In the genomic region with DNA sequence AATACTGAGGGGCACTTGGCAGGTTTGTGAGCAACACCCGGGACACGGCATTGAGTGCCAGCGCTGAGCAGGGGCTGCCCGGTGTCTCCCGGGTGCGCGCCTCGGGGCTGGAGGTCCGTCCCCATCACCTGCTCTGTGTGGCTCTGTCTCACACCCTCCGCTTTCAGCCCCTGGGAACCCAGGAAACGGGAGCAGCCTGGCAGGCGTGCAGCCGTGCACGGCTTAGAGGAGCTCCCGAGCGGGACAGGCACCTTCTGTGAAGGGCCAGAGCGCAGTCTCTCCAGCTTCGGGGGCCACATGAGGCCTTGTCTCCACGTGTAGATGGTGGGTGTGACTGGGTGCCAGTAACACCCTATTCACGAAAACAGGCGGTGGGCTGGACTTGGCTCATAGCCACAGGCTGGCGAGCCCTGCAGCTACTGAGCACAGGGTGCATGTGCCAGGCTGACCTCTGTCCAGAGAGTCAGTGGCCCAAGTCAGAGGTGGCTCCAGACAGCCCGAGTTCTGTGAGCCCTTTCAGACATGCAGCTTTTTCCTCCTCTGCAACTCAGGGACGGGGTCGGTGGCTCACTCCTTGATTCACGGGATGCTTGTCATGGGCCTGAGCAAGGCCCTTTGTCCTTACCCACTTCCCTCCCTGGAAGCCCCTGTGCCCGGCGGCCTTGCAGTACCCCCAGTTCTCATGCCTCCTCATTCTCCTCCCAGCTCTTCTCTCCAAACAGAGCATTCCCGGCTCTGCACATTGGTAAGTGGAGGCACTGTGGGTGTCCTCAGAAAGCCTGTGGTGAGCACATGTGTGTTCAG, we compare ENCODE assay signal across 18 cellular contexts. TPM values are rescaled to one million over a fixed set of nuclear protein-coding genes. Genes with fewer than 3 reads are reported as not detected.
A peak's percentile ranks its signal among the peaks of the same experiment; 100 is the strongest.
DNase-seq lines count a peak whose midpoint lies in the region; ATAC-seq, FAIRE-seq and TF ChIP-seq lines count a peak whose summit lies in the region.
"Had no signal": no experiment of that assay in that cellular context is flagged by ENCODE, and none has a peak within 500 bp of the region (broad histone marks: within the 10 kb centered on the region; RNA-seq: fewer than 3 reads in every experiment).

No MANE protein-coding gene starts in this region.

- intact Hi-C loops in Right ventricle myocardium superior (cut with DNase I), result no loop called here
- intact Hi-C loops in kidney (cut with DNase I), result no loop called here

- no peak overlapping the region for H3K9ac ChIP-seq in kidney (ENCODE audit: low read length in 2 of 2)
- no peak overlapping the region for H3K9ac ChIP-seq in neuronal stem cell (ENCODE audit: low read depth, low read length, poor library complexity)
- H3K9ac ChIP-seq: BLaER1 treated with 17β-estradiol and CSF1 and Interleukin-3, amounts not matched to agents 10 nM and 100 nM had no signal

- H3K4me3 ChIP-seq in right atrium auricular region (no peak overlapping the region), kidney (ENCODE audit: low read length in 2 of 2) (no peak overlapping the region), neuronal stem cell (ENCODE audit: low read length in 2 of 2) (no peak overlapping the region)
- H3K4me3 ChIP-seq: BLaER1 treated with 17β-estradiol and CSF1 and Interleukin-3, amounts not matched to agents 10 nM and 100 nM; MG63 had no signal

- no peak for TF ChIP-seq POLR2A in H54 (IDR thresholded peaks at IDR 0.05; ENCODE audit: low read depth, low read length)

- H3K4me2 ChIP-seq in neuronal stem cell (ENCODE audit: insufficient read depth, low read length, poor library complexity, severe bottlenecking), result no peak overlapping the region
- H3K4me2 ChIP-seq: BLaER1 treated with 17β-estradiol and CSF1 and Interleukin-3, amounts not matched to agents 10 nM and 100 nM had no signal

- peak overlapping the region; percentile 1 for H3K18ac ChIP-seq in neuronal stem cell (ENCODE audit: low read length)

- no peak overlapping the region for H4K91ac ChIP-seq in neuronal stem cell (ENCODE audit: low read depth, low read length, poor library complexity)

- H3K9me3 ChIP-seq in right atrium auricular region (no peaks in the 10 kb centered on the region), kidney (ENCODE audit: control insufficient read depth in 1 of 2, low read length in 2 of 2) (no peaks in the 10 kb centered on the region), neuronal stem cell (replicated peaks in 1 of 2; ENCODE audit: control insufficient read depth in 2 of 2, insufficient read depth in 1 of 2, low read depth in 1 of 2, low read length in 2 of 2) (peaks cover 0 to 2% of the 10 kb centered on the region in 2 donors)
- H3K9me3 ChIP-seq: MG63 had no signal

- FAIRE-seq in kidney (lab: Jason Lieb, UNC) (no peak), H54 (lab: Jason Lieb, UNC) (no peak)

- no peak overlapping the region for H3K4ac ChIP-seq in neuronal stem cell (ENCODE audit: low read length)

- no peak overlapping the region for H2AK5ac ChIP-seq in neuronal stem cell (ENCODE audit: low read depth, low read length)

- WGBS in neuronal stem cell (ENCODE audit: extremely low coverage in 2 of 2, insufficient read length in 2 of 2, insufficient replicate concordance in 1 of 2), 2 donors, result no CpG with 5 or more reads among the region's 29 CpGs

- DNase-seq in Right ventricle myocardium superior, result peak; percentile 30
- DNase-seq in right atrium auricular region (ENCODE audit: low spot score), result no peak
- DNase-seq in kidney, result peak; percentile 50
- DNase-seq in neuronal stem cell (ENCODE audit: low spot score), result no peak
- DNase-seq in H54 (ENCODE audit: insufficient read length, low spot score), result no peak
- DNase-seq in foreskin melanocyte, result no peak
- no peak for DNase-seq in pons (ENCODE audit: low spot score)
- DNase-seq: 8988T, MG63, NCI-H1092 treated with DMSO at 0.1 percent for 48 hours, NCI-H1694 treated with DMSO at 0.1 percent for 48 hours, NCI-H345, NCI-H526 treated with DMSO at 0.1 percent for 48 hours, RPMI8226 had no signal

- H3K36me3 ChIP-seq in right atrium auricular region (peaks cover 6% of the 10 kb centered on the region), kidney (ENCODE audit: control insufficient read depth in 1 of 2, insufficient read depth in 2 of 2, low read length in 2 of 2) (peaks cover 0 to 12% of the 10 kb centered on the region in 2 donors), neuronal stem cell (replicated peaks in 1 of 2; ENCODE audit: control insufficient read depth in 2 of 2, insufficient read depth in 2 of 2, low read length in 2 of 2) (peaks cover 9 to 34% of the 10 kb centered on the region in 2 donors)
- H3K36me3 ChIP-seq: MG63 had no signal

- H2BK12ac ChIP-seq in neuronal stem cell (ENCODE audit: low read length), result no peak overlapping the region

- TF ChIP-seq CTCF in right atrium auricular region (IDR thresholded peaks at IDR 0.05) (no peak), kidney (IDR thresholded peaks at IDR 0.05; ENCODE audit: borderline replicate concordance, extremely low read depth, insufficient read depth) (no peak)

- no peak overlapping the region for H4K8ac ChIP-seq in neuronal stem cell (ENCODE audit: low read depth, low read length)

- no peak overlapping the region for H3K23ac ChIP-seq in neuronal stem cell (ENCODE audit: low read depth, low read length, poor library complexity)

- H2AFZ ChIP-seq in neuronal stem cell (ENCODE audit: low read length), result no peak overlapping the region

- no peak overlapping the region for H2BK5ac ChIP-seq in neuronal stem cell (ENCODE audit: low read length)

- no peaks in the 10 kb centered on the region for H3K4me1 ChIP-seq in right atrium auricular region
- H3K4me1 ChIP-seq in kidney (ENCODE audit: control insufficient read depth in 1 of 2, insufficient read depth in 1 of 2, low read depth in 1 of 2, low read length in 2 of 2), result no peaks in the 10 kb centered on the region
- no peaks in the 10 kb centered on the region for H3K4me1 ChIP-seq in neuronal stem cell (ENCODE audit: control insufficient read depth in 2 of 2, insufficient read depth in 1 of 2, low read depth in 1 of 2, low read length in 2 of 2)

- H3K27ac ChIP-seq in right atrium auricular region, result no peak overlapping the region
- H3K27ac ChIP-seq in kidney (ENCODE audit: low read depth in 2 of 2, low read length in 2 of 2), result no peak overlapping the region
- no peak overlapping the region for H3K27ac ChIP-seq in neuronal stem cell (replicated peaks; ENCODE audit: low read length)
- H3K27ac ChIP-seq: BLaER1 treated with 17β-estradiol and CSF1 and Interleukin-3, amounts not matched to agents 10 nM and 100 nM had no signal

- no peak overlapping the region for H2BK15ac ChIP-seq in neuronal stem cell (ENCODE audit: low read length)

- H3K79me1 ChIP-seq in neuronal stem cell (ENCODE audit: low read depth, low read length), result peaks cover 3% of the 10 kb centered on the region

- no peak overlapping the region for H2BK120ac ChIP-seq in neuronal stem cell (ENCODE audit: low read depth, low read length)

- no peak overlapping the region for H3K14ac ChIP-seq in neuronal stem cell (ENCODE audit: low read length)

- H3K27me3 ChIP-seq in right atrium auricular region, result no peaks in the 10 kb centered on the region
- no peaks in the 10 kb centered on the region for H3K27me3 ChIP-seq in neuronal stem cell (ENCODE audit: control insufficient read depth in 3 of 3, insufficient read depth in 3 of 3, low read depth in 1 of 3, low read length in 3 of 3)
- H3K27me3 ChIP-seq: BLaER1 treated with 17β-estradiol and CSF1 and Interleukin-3, amounts not matched to agents 10 nM and 100 nM; MG63 had no signal

- ATAC-seq in Right ventricle myocardium superior (ENCODE audit: poor library complexity) (no peak), GM21825 (IDR thresholded peaks at IDR 0.05; ENCODE audit: unreplicated experiment) (no peak)

RNA-seq across cellular contexts. Expression of gene UVSSA, which starts 23.5 kb away (rescaled TPM):
- 6.7 TPM for total RNA-seq in Right ventricle myocardium superior
- total RNA-seq in right atrium auricular region, result 1 to 10 TPM; 4.4 to 7.5 TPM
- 32.5 TPM for total RNA-seq in kidney
- polyA plus RNA-seq in kidney (ENCODE audit: insufficient read depth, low read depth, low replicate concordance), result 5.2 TPM
- polyA plus RNA-seq in neuronal stem cell (2013, experiment 1 of 2), result 8.6 TPM
- 8.7 TPM for polyA plus RNA-seq in neuronal stem cell (2013, experiment 2 of 2)

RNA-seq across cellular contexts. Expression of gene NKX1-1, which starts 35.7 kb away (rescaled TPM):
- total RNA-seq in Right ventricle myocardium superior (not detected), right atrium auricular region (not detected), kidney (not detected)
- polyA plus RNA-seq in kidney (ENCODE audit: insufficient read depth, low read depth, low replicate concordance), result not detected
- polyA plus RNA-seq in neuronal stem cell (2013, experiment 1 of 2), result not detected
- polyA plus RNA-seq in neuronal stem cell (2013, experiment 2 of 2), result not detected
- total RNA-seq: H4, OCI-LY7 had no signal

Comparison
In these comparisons a context has a peak if more than half of its experiments do, and no peak if none do; other contexts are left out.
1. DNase-seq: peak in Right ventricle myocardium superior (single experiment) and kidney (single experiment); none in right atrium auricular region (single experiment), neuronal stem cell (single experiment), H54 (single experiment), foreskin melanocyte (single experiment) and pons (single experiment).